ENCODE assay signal across 18 cellular contexts in the genomic region with DNA sequence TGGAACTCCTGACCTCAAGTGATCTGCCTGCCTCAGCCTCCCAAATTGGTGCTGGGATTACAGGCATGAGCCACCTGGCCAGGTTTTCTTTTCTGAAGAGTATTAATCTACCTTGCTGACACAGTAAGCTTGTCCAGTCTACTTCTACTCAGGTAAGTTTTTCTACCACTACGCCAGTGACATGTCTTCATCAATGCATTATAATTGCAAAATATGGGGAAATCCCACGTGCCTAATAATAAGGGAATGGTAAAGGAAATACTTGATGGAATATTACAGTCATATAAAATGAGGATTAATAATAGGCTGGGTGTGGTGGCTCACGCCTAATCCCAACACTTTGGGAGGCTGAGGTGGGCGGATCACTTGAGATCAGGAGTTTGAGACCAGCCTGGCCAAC.
DNase-seq lines count a peak whose midpoint lies in the region; ATAC-seq, FAIRE-seq and TF ChIP-seq lines count a peak whose summit lies in the region.
"Had no signal": no experiment of that assay in that cellular context is flagged by ENCODE, and none has a peak within 500 bp of the region (broad histone marks: within the 10 kb centered on the region; RNA-seq: fewer than 3 reads in every experiment).

No MANE protein-coding gene starts in this region.

- TF ChIP-seq EP300 in A549 (IDR thresholded peaks at IDR 0.05) (no peak), transverse colon (IDR thresholded peaks at IDR 0.05; ENCODE audit: low read depth) (no peak)

- H3K4me3 Mint-ChIP-seq in T-helper 2 cell treated with Interferon-gamma antibody and Interleukin-4, amounts not matched to agents 5 μg/mL and 100 μg/mL, for 36 hours, result no peak overlapping the region
- H3K4me3 Mint-ChIP-seq: CD4-positive, alpha-beta T cell had no signal

- H3K4me3 ChIP-seq in A549 (no peak overlapping the region), keratinocyte (ENCODE audit: control insufficient read depth in 2 of 3, extremely low read depth in 1 of 3, insufficient read depth in 2 of 3, low read depth in 1 of 3, low read length in 3 of 3) (no peak overlapping the region), transverse colon (no peak overlapping the region)
- H3K4me3 ChIP-seq: GM23248, HAP-1 had no signal

- intact Hi-C loops in transverse colon (cut with DNase I; ENCODE audit: low total_unique reads), result no loop called here

- TF ChIP-seq RAD21 in A549 (conservative IDR thresholded peaks at IDR 0.05 in 1 of 2, IDR thresholded peaks at IDR 0.05 in 1 of 2), result no peak

- POLR2A ChIA-PET in A549 (lab: Yijun Ruan, JAX) (no interaction called here), RWPE1 (lab: Yijun Ruan, JAX; ENCODE audit: low non-redundant PET) (no interaction called here)

- H3K79me2 ChIP-seq in keratinocyte (ENCODE audit: control insufficient read depth, insufficient read depth, low read length), result no peaks in the 10 kb centered on the region

- H3K9me1 ChIP-seq in keratinocyte (ENCODE audit: control insufficient read depth, extremely low read depth, insufficient read depth, low read length), result no peaks in the 10 kb centered on the region

- no peaks in the 10 kb centered on the region; the same call in 2 of the 3 replicates for H3K9me3 ChIP-seq in A549
- H3K9me3 ChIP-seq in keratinocyte (ENCODE audit: control insufficient read depth, low read depth, low read length), result no peaks in the 10 kb centered on the region
- no peaks in the 10 kb centered on the region for H3K9me3 ChIP-seq in transverse colon
- H3K9me3 ChIP-seq: HAP-1 had no signal

- WGBS in A549 (ENCODE audit: missing lambda C conversion rate), result 91% methylated on average over 4 of the region's 4 CpGs
- 88 to 93% methylated on average over 4 of the region's 4 CpGs for WGBS in transverse colon (ENCODE audit: low coverage in 1 of 2), 2 donors

- H3K27ac Mint-ChIP-seq in T-helper 2 cell treated with Interferon-gamma antibody and Interleukin-4, amounts not matched to agents 5 μg/mL and 100 μg/mL, for 36 hours, result no peak overlapping the region
- H3K27ac Mint-ChIP-seq: CD4-positive, alpha-beta T cell had no signal

- peaks cover 6% of the 10 kb centered on the region for H3K4me1 Mint-ChIP-seq in T-helper 2 cell treated with Interferon-gamma antibody and Interleukin-4, amounts not matched to agents 5 μg/mL and 100 μg/mL, for 36 hours (ENCODE audit: low read depth)

- no peak for TF ChIP-seq POLR2A in A549 (IDR thresholded peaks at IDR 0.05; ENCODE audit: low read length)
- TF ChIP-seq POLR2A in transverse colon (IDR thresholded peaks at IDR 0.05), result no peak

- no peak for DNase-seq in A549 (ENCODE audit: low read depth in 1 of 2, low spot score in 1 of 2)
- DNase-seq in RWPE1 (ENCODE audit: low spot score), result no peak
- no peak for DNase-seq in epithelial cell of prostate (ENCODE audit: low read depth, low spot score)
- DNase-seq in keratinocyte (ENCODE audit: low read depth, low spot score), result no peak
- no peak for DNase-seq in T-helper 2 cell treated with Interferon-gamma antibody and Interleukin-4, amounts not matched to agents 5 μg/mL and 100 μg/mL, for 36 hours (ENCODE audit: low spot score)
- DNase-seq in transverse colon, result no peak
- DNase-seq in HK-2 (ENCODE audit: unreplicated experiment), result no peak
- DNase-seq: AML-193; Caco-2; CD4-positive, alpha-beta T cell; GM23248 had no signal

- peaks cover 6% of the 10 kb centered on the region for H3K36me3 Mint-ChIP-seq in T-helper 2 cell treated with Interferon-gamma antibody and Interleukin-4, amounts not matched to agents 5 μg/mL and 100 μg/mL, for 36 hours (ENCODE audit: low read depth)

- CTCF ChIA-PET in A549 (lab: Yijun Ruan, JAX), result no interaction called here
- CTCF ChIA-PET in RWPE1 (lab: Yijun Ruan, JAX), result no interaction called here

- no peak overlapping the region for H3K9ac ChIP-seq in keratinocyte (ENCODE audit: control insufficient read depth, extremely low read depth, insufficient read depth, low read length)
- H3K9ac ChIP-seq: GM23248 had no signal

- H3K4me1 ChIP-seq in A549 (peaks cover 18% of the 10 kb centered on the region; the same call in 2 of the 3 replicates), keratinocyte (ENCODE audit: control insufficient read depth, extremely low read depth, insufficient read depth, low read length) (peaks cover 16% of the 10 kb centered on the region), transverse colon (no peaks in the 10 kb centered on the region)
- H3K4me1 ChIP-seq: HAP-1 had no signal

- peaks cover 5% of the 10 kb centered on the region for H3K9me3 Mint-ChIP-seq in T-helper 2 cell treated with Interferon-gamma antibody and Interleukin-4, amounts not matched to agents 5 μg/mL and 100 μg/mL, for 36 hours
- H3K9me3 Mint-ChIP-seq: CD4-positive, alpha-beta T cell had no signal

- ATAC-seq in A549, result no peak

- TF ChIP-seq CTCF in A549 (IDR thresholded peaks at IDR 0.05), result no peak
- no peak for TF ChIP-seq CTCF in RWPE1 (conservative IDR thresholded peaks at IDR 0.05; ENCODE audit: low read depth)
- no peak for TF ChIP-seq CTCF in keratinocyte (optimal IDR thresholded peaks at IDR 0.05 in 1 of 3, IDR thresholded peaks at IDR 0.05 in 1 of 3, conservative IDR thresholded peaks at IDR 0.05 in 1 of 3; ENCODE audit: extremely low read depth in 1 of 3, insufficient read depth in 2 of 3, low read length in 3 of 3)
- no peak for TF ChIP-seq CTCF in transverse colon (IDR thresholded peaks at IDR 0.05)

- in situ Hi-C loops in transverse colon (cut with MboI; ENCODE audit: low pct_ligation_motif_present in 1 of 4, low pct_unique_long_range_greater_than_20kb in 1 of 4, low sequenced_read_pairs in 3 of 4), result no loop called here

- H3K27me3 ChIP-seq in keratinocyte (ENCODE audit: control insufficient read depth, extremely low read depth, insufficient read depth, low read length), result no peaks in the 10 kb centered on the region
- no peaks in the 10 kb centered on the region for H3K27me3 ChIP-seq in transverse colon

- H3K36me3 ChIP-seq in keratinocyte (ENCODE audit: control insufficient read depth in 2 of 2, extremely low read depth in 1 of 2, insufficient read depth in 2 of 2, low read length in 2 of 2), result no peaks in the 10 kb centered on the region
- no peaks in the 10 kb centered on the region for H3K36me3 ChIP-seq in transverse colon
- H3K36me3 ChIP-seq: HAP-1 had no signal

- dilution Hi-C loops in keratinocyte (cut with MboI; ENCODE audit: extremely low pct_ligation_motif_present, low sequenced_read_pairs), result no loop called here

- H2AFZ ChIP-seq in keratinocyte (ENCODE audit: control insufficient read depth, low read length), result no peak overlapping the region
- H2AFZ ChIP-seq: GM23248 had no signal

- H3K27ac ChIP-seq in A549 (peak overlapping the region; percentile 43 to 66; a peak in 2 of 6 replicates), RWPE1 (peak overlapping the region; percentile 96), epithelial cell of prostate (peak overlapping the region; percentile 89), keratinocyte (ENCODE audit: control insufficient read depth, insufficient read depth, low read length) (peak overlapping the region; percentile 69), transverse colon (no peak overlapping the region)
- H3K27ac ChIP-seq: C4-2B, GM23248 had no signal

- no peak overlapping the region for H3K4me2 ChIP-seq in A549
- no peak overlapping the region for H3K4me2 ChIP-seq in keratinocyte (ENCODE audit: control insufficient read depth, extremely low read depth, insufficient read depth, low read depth, low read length)

- FAIRE-seq in A549 (lab: Jason Lieb, UNC) (no peak), keratinocyte (lab: Jason Lieb, UNC) (no peak)
- FAIRE-seq: A204.1, D721Med, G401.6, GM12891, GM19239 had no signal

- H3K27me3 Mint-ChIP-seq in T-helper 2 cell treated with Interferon-gamma antibody and Interleukin-4, amounts not matched to agents 5 μg/mL and 100 μg/mL, for 36 hours (ENCODE audit: low read depth), result no peaks in the 10 kb centered on the region
- H3K27me3 Mint-ChIP-seq: CD4-positive, alpha-beta T cell had no signal

- no peaks in the 10 kb centered on the region for H4K20me1 ChIP-seq in keratinocyte (ENCODE audit: control insufficient read depth, extremely low read depth, insufficient read depth, low read length)

TF ChIP-seq in A549, 52 proteins besides CTCF, POLR2A, EP300 and RAD21:
- TF ChIP-seq, protein P1, sequence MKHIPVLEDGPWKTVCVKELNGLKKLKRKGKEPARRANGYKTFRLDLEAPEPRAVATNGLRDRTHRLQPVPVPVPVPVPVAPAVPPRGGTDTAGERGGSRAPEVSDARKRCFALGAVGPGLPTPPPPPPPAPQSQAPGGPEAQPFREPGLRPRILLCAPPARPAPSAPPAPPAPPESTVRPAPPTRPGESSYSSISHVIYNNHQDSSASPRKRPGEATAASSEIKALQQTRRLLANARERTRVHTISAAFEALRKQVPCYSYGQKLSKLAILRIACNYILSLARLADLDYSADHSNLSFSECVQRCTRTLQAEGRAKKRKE (CRISPR knock-in tag; IDR thresholded peaks at IDR 0.05; ENCODE audit: low read depth), result no peak
- TF ChIP-seq FOSB (CRISPR knock-in tag; IDR thresholded peaks at IDR 0.05) (no peak), CBX8 (IDR thresholded peaks at IDR 0.05) (no peak), JUN (IDR thresholded peaks at IDR 0.05) (no peak), EHMT2 (IDR thresholded peaks at IDR 0.05; ENCODE audit: low read depth) (no peak), MAFK (IDR thresholded peaks at IDR 0.05; ENCODE audit: partially characterized antibody) (no peak), ZC3H11A (IDR thresholded peaks at IDR 0.05) (no peak), HDAC2 (IDR thresholded peaks at IDR 0.05) (no peak), CHD4 (IDR thresholded peaks at IDR 0.05; ENCODE audit: borderline replicate concordance) (no peak), MYC (IDR thresholded peaks at IDR 0.05; ENCODE audit: borderline replicate concordance, low read length) (no peak), TFCP2L1 (CRISPR knock-in tag; IDR thresholded peaks at IDR 0.05) (no peak)
- TF ChIP-seq, protein P2, sequence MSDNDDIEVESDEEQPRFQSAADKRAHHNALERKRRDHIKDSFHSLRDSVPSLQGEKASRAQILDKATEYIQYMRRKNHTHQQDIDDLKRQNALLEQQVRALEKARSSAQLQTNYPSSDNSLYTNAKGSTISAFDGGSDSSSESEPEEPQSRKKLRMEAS (IDR thresholded peaks at IDR 0.05), result no peak

Comparison
In these comparisons a context has a peak if more than half of its experiments do, and no peak if none do; other contexts are left out.
1. H3K27ac ChIP-seq: peak in A549 (2 of 2), RWPE1 (single experiment), epithelial cell of prostate (single experiment) and keratinocyte (single experiment); none in transverse colon (0 of 4).